In genomic region chr2:27123302-27124150, GRCh38 we compare ENCODE assay signal across 8 cellular contexts. TPM values are rescaled to one million over a fixed set of nuclear protein-coding genes. Genes with fewer than 3 reads are reported as not detected.
DNase-seq lines count a peak whose midpoint lies in the region; ATAC-seq and TF ChIP-seq lines count a peak whose summit lies in the region.

TSS of gene ABHD1 (plus strand) at chr2:27123815. CDS start at chr2:27123949, 134 bp downstream.

- H3K9me3 ChIP-seq in iPS-20b (ENCODE audit: insufficient read depth, low read depth, low read length) (no peaks in the 10 kb centered on the region; the same call in 1 of the 2 replicates), skeletal muscle tissue (ENCODE audit: control insufficient read depth in 3 of 3, low read length in 3 of 3) (no peaks in the 10 kb centered on the region)

- no peaks in the 10 kb centered on the region; the same call in 1 of the 2 replicates for H3K4me1 ChIP-seq in iPS-20b (ENCODE audit: insufficient read depth, low read length)
- peaks cover 24 to 33% (median 31%) of the 10 kb centered on the region in 3 donors for H3K4me1 ChIP-seq in skeletal muscle tissue (ENCODE audit: control insufficient read depth in 3 of 3, insufficient read depth in 3 of 3, low read length in 3 of 3)

- H3K27ac ChIP-seq in brain microvascular endothelial cell (no peak within 1 kb of the TSS), iPS-20b (ENCODE audit: low read length) (no peak within 1 kb of the TSS), skeletal muscle tissue (ENCODE audit: low read depth, low read length) (peak within 1 kb of the TSS; percentile 14)

- ATAC-seq in HG03039 (IDR thresholded peaks at IDR 0.05; ENCODE audit: unreplicated experiment) = no peak

- H3K36me3 ChIP-seq in brain microvascular endothelial cell (replicated peaks) (no peaks in the 10 kb centered on the region), iPS-20b (ENCODE audit: insufficient read depth, low read depth, low read length) (no peaks in the 10 kb centered on the region), skeletal muscle tissue (ENCODE audit: control insufficient read depth in 3 of 3, insufficient read depth in 3 of 3, low read length in 3 of 3) (no peaks in the 10 kb centered on the region)

- H3K4me3 ChIP-seq in brain microvascular endothelial cell (ENCODE audit: low read depth, low read length) = peak within 1 kb of the TSS; percentile 62
- peak within 1 kb of the TSS; percentile 74 for H3K4me3 ChIP-seq in iPS-20b (ENCODE audit: low read length)
- H3K4me3 ChIP-seq in skeletal muscle tissue (ENCODE audit: low read length in 3 of 3) = peak within 1 kb of the TSS; percentile 53 to 91 (median 79)

- H3K27me3 ChIP-seq in brain microvascular endothelial cell (replicated peaks) (peaks cover 11% of the 10 kb centered on the region), iPS-20b (ENCODE audit: insufficient read depth, low read length) (peaks cover 62% of the 10 kb centered on the region), skeletal muscle tissue (ENCODE audit: control insufficient read depth in 3 of 3, insufficient read depth in 3 of 3, low read length in 3 of 3) (peaks cover 5 to 10% (median 7%) of the 10 kb centered on the region in 3 donors)

- no peak for TF ChIP-seq CTCF in brain microvascular endothelial cell (IDR thresholded peaks at IDR 0.05; ENCODE audit: low read depth, low read length, missing control alignments)

- H3K9ac ChIP-seq in iPS-20b (ENCODE audit: low read depth, low read length) (peak within 1 kb of the TSS; percentile 58; the same call in 1 of the 2 replicates), skeletal muscle tissue (ENCODE audit: low read depth in 1 of 3, low read length in 3 of 3) (peak within 1 kb of the TSS; percentile 52 to 93 (median 85))

- in situ Hi-C loops in brain microvascular endothelial cell (cut with HindIII; ENCODE audit: low pct_ligation_motif_present, low sequenced_read_pairs) = loop anchor here (25.0 kb wide), 1 partner anchor 164 kb away; the partner anchor contains the start of genes DNAJC5G and TRIM54

- DNase-seq in D341Med (ENCODE audit: low spot score) (peak; percentile 73), HuH-7.5 (ENCODE audit: low spot score) (peak; percentile 77), UCSD-AML1 (lab: John Stamatoyannopoulos, UW; ENCODE audit: unreplicated experiment) (peak; percentile 34), brain microvascular endothelial cell (no peak), NCI-H1092 (lab: John Stamatoyannopoulos, UW) (no peak)

RNA-seq across cellular contexts. Expression of gene ABHD1, which starts in this region (rescaled TPM):
- not detected for total RNA-seq in skeletal muscle tissue

Comparison
In these comparisons a context has a peak if more than half of its experiments do, and no peak if none do; other contexts are left out.
1. DNase-seq: peak in D341Med (single experiment), HuH-7.5 (single experiment) and UCSD-AML1 (single experiment); none in brain microvascular endothelial cell (single experiment) and NCI-H1092 (single experiment).
2. Peak in every context shown above with its lines, with median percentiles within 50 percentile points of each other: H3K4me3 ChIP-seq.